In genomic region chr2:121617042-121617599, GRCh38 we compare ENCODE assay signal across 8 cellular contexts. TPM values are rescaled to one million over a fixed set of nuclear protein-coding genes. Genes with fewer than 3 reads are reported as not detected.
DNase-seq lines count a peak whose midpoint lies in the region; ATAC-seq, FAIRE-seq and TF ChIP-seq lines count a peak whose summit lies in the region.
"Had no signal": no experiment of that assay in that cellular context is flagged by ENCODE, and none has a peak within 500 bp of the region (broad histone marks: within the 10 kb centered on the region; RNA-seq: fewer than 3 reads in every experiment).

No MANE protein-coding gene starts in this region.

- H3K4me1 ChIP-seq in GM12878 (ENCODE audit: control insufficient read depth, insufficient read depth, low read length), result peaks cover 18% of the 10 kb centered on the region

- no peak overlapping the region for H2AFZ ChIP-seq in GM12878 (ENCODE audit: control insufficient read depth, low read depth, low read length)

- CTCF ChIA-PET in GM12878 (lab: Yijun Ruan, JAX), result interaction anchor here (0.7 to 1.7 kb wide), 6 partner anchors 9 to 224 kb away, joined by 3 to 5 read pairs (median 4); partner anchors contain the start of gene RNU4ATAC

- RAD21 ChIA-PET in GM12878 (lab: Charles Lee; ENCODE audit: unreplicated experiment), result interaction anchor here (1.0 to 1.5 kb wide), 5 partner anchors 21 to 87 kb away, joined by 4 to 9 read pairs (median 5); partner anchors contain the start of gene RNU4ATAC

- peaks cover under 1% of the 10 kb centered on the region; the same call in 2 of the 3 replicates for H3K9me3 ChIP-seq in GM12878 (replicated peaks; ENCODE audit: control insufficient read depth, insufficient read depth, low read length)

- H3K36me3 ChIP-seq in GM12878 (ENCODE audit: control insufficient read depth in 2 of 2, insufficient read depth in 2 of 2, low read length in 1 of 2), result peaks cover 0 to 9% of the 10 kb centered on the region in 2 experiments; a peak in 3 of 4 replicates

- no peak for DNase-seq in GM12878 (ENCODE audit: low read depth, low spot score)
- peak; percentile 71 for DNase-seq in posterior vena cava (ENCODE audit: low spot score)
- no peak for DNase-seq in activated CD4-positive, alpha-beta T cell treated with anti-CD3 and anti-CD28 coated beads for 4 hours

- FAIRE-seq in GM12878 (lab: Jason Lieb, UNC), result no peak
- FAIRE-seq: islet of Langerhans had no signal

- in situ Hi-C loops in GM12878 (cut with MboI), result no loop called here

- no peak overlapping the region; the same call in 1 of the 2 replicates for H3K9ac ChIP-seq in GM12878 (ENCODE audit: control insufficient read depth, insufficient read depth, low read length)

- no peak for TF ChIP-seq CTCF in GM12878 (IDR thresholded peaks at IDR 0.05 in 2 of 3, conservative IDR thresholded peaks at IDR 0.05 in 1 of 3; ENCODE audit: control insufficient read depth in 2 of 3, extremely low read depth in 1 of 3, insufficient read depth in 1 of 3, low read depth in 3 of 3, low read length in 3 of 3)

- TF ChIP-seq EP300 in GM12878 (IDR thresholded peaks at IDR 0.05; ENCODE audit: borderline replicate concordance in 1 of 2, control insufficient read depth in 1 of 2, low read depth in 2 of 2, low read length in 2 of 2), result no peak

- no peak for TF ChIP-seq POLR2A in GM12878 (IDR thresholded peaks at IDR 0.05; ENCODE audit: low read depth, low read length)

- no peaks in the 10 kb centered on the region for H3K27me3 ChIP-seq in GM12878 (replicated peaks in 1 of 2; ENCODE audit: control insufficient read depth in 2 of 2, insufficient read depth in 2 of 2, low read length in 1 of 2)

- SMC1A ChIA-PET in GM12878 (lab: Charles Lee; ENCODE audit: uncharacterized antibody, unreplicated experiment), result interaction anchor here (0.6 to 4.3 kb wide), 13 partner anchors 9 to 118 kb away, joined by 3 to 28 read pairs (median 5); no protein-coding TSS in a partner anchor

- no peak for TF ChIP-seq RAD21 in GM12878 (IDR thresholded peaks at IDR 0.05; ENCODE audit: insufficient read depth, low read depth, low read length)

- H3K4me2 ChIP-seq in GM12878 (ENCODE audit: control insufficient read depth, insufficient read depth), result peak overlapping the region; percentile 3

- intact Hi-C loops in GM12878 (cut with micrococcal nuclease; ENCODE audit: unreplicated experiment), result no loop called here
- intact Hi-C loops in posterior vena cava (cut with DNase I), result no loop called here

- WGBS in GM12878 (ENCODE audit: insufficient coverage, insufficient replicate concordance, low lambda C conversion rate, missing lambda C conversion rate), result 58% methylated on average over 4 of the region's 4 CpGs

- no peaks in the 10 kb centered on the region; the same call in 1 of the 2 replicates for H4K20me1 ChIP-seq in GM12878 (ENCODE audit: control insufficient read depth, insufficient read depth)

- POLR2A ChIA-PET in GM12878 (lab: Charles Lee), result interaction anchor here (0.8 to 1.0 kb wide), 4 partner anchors 16 to 86 kb away, joined by 3 to 7 read pairs (median 4); partner anchors contain the start of gene RNU4ATAC

- H3K79me2 ChIP-seq in GM12878 (ENCODE audit: control insufficient read depth, insufficient read depth, low read length), result peaks cover 57% of the 10 kb centered on the region

- no TSS peak for BruUV-seq in GM12878 (replicated peaks; lab: Mats Ljungman, UMichigan)

- peak overlapping the region; percentile 20; the same call in 1 of the 2 replicates for H3K4me3 ChIP-seq in GM12878

- ATAC-seq in GM19397 (IDR thresholded peaks at IDR 0.05; ENCODE audit: unreplicated experiment), result peak; percentile 59
- ATAC-seq in HG03354 (IDR thresholded peaks at IDR 0.05; ENCODE audit: poor library complexity, severe bottlenecking, unreplicated experiment), result peak; percentile 78
- peak; percentile 87 for ATAC-seq in GM12878
- no peak for ATAC-seq in HG03442 (IDR thresholded peaks at IDR 0.05; ENCODE audit: unreplicated experiment)
- ATAC-seq in HG03460 (IDR thresholded peaks at IDR 0.05; ENCODE audit: unreplicated experiment), result no peak

- H3K27ac ChIP-seq in GM12878 (ENCODE audit: control insufficient read depth, insufficient read depth), result peak overlapping the region; percentile 70

TF ChIP-seq in GM12878, 131 proteins besides CTCF, POLR2A, EP300 and RAD21 (continues in another document):
- TF ChIP-seq SRF (IDR thresholded peaks at IDR 0.05; ENCODE audit: low read depth in 2 of 2, low read length in 2 of 2), result no peak
- TF ChIP-seq IKZF2 (IDR thresholded peaks at IDR 0.05), result 0 out of 4 replicates have a peak, but pooled peaks of 1 of the 2 experiments have one; percentile 10
- no peak for TF ChIP-seq ZNF592 (IDR thresholded peaks at IDR 0.05)
- no peak for TF ChIP-seq SMC3 (IDR thresholded peaks at IDR 0.05; ENCODE audit: borderline replicate concordance, low read length)
- TF ChIP-seq YBX1 (IDR thresholded peaks at IDR 0.05), result no peak
- no peak for TF ChIP-seq ESRRA (IDR thresholded peaks at IDR 0.05; ENCODE audit: low read length)
- peak; percentile 26; the same call in 1 of the 2 replicates for TF ChIP-seq IKZF1 (conservative IDR thresholded peaks at IDR 0.05)
- peak; percentile 54 for TF ChIP-seq YY1 (IDR thresholded peaks at IDR 0.05; ENCODE audit: low read depth, low read length)
- TF ChIP-seq ZBTB33 (IDR thresholded peaks at IDR 0.05), result no peak
- no peak for TF ChIP-seq HDAC6 (IDR thresholded peaks at IDR 0.05; ENCODE audit: unreplicated experiment)
- no peak for TF ChIP-seq TCF7 (IDR thresholded peaks at IDR 0.05; ENCODE audit: borderline replicate concordance)
- TF ChIP-seq CREB1 (IDR thresholded peaks at IDR 0.05; ENCODE audit: low read depth), result no peak

RNA-seq across cellular contexts. Expression of gene CLASP1, which starts 32.1 kb away (rescaled TPM):
- 321 and 343 TPM in 2 replicates for total RNA-seq in GM12878 (2013; cell fraction: nucleolus; rRNA removed)
- total RNA-seq in GM12878 (2014; rRNA removed) (31.6 and 34.9 TPM in 2 replicates), GM12878 (2014; rRNA removed; fragmentation: Illumina TruSeq; extraction: Trizol) (33.1 and 36.5 TPM in 2 replicates), GM12878 (2021) (53.4 and 62.4 TPM in 2 replicates), posterior vena cava (10 to 100 TPM; 50.4 to 55.8 TPM)
- 16.2 TPM for polyA plus RNA-seq in GM12878 (2011; ENCODE audit: low read depth)
- polyA plus RNA-seq in GM12878 (2011; rRNA removed) (9.9 and 13.2 TPM in 2 replicates), GM12878 (2014; fragmentation: Illumina TruSeq; extraction: Trizol) (28.7 and 31.3 TPM in 2 replicates), GM12878 (2014; fragmentation: Nextera tagmentation; extraction: Ambion mirVana) (1 to 10 TPM; 1.4 to 4.4 TPM), GM12878 (2014; rRNA removed) (27.6 and 32.8 TPM in 2 replicates), GM12878 (2016; fragmentation: Nextera tagmentation; extraction: Ambion mirVana) (10 to 100 TPM; 33.8 to 37.2 TPM)
- 9.4 and 15.1 TPM in 2 replicates for polyA plus RNA-seq in GM12878 (2011; cell fraction: cytosol; rRNA removed)
- polyA plus RNA-seq in GM12878 (2011; cell fraction: nucleus; rRNA removed), result 47.2 and 56.6 TPM in 2 replicates
- 24.0 and 32.4 TPM in 2 replicates for polyA plus RNA-seq in GM12878 (2012)
- polyA minus RNA-seq in GM12878 (2011; rRNA and poly(A)+ RNA removed), result 63.4 and 67.7 TPM in 2 replicates
- 16.7 and 19.8 TPM in 2 replicates for polyA minus RNA-seq in GM12878 (2011; cell fraction: cytosol; rRNA and poly(A)+ RNA removed)
- polyA minus RNA-seq in GM12878 (2011; cell fraction: nucleus; rRNA and poly(A)+ RNA removed), result 120 and 193 TPM in 2 replicates

Comparison
In these comparisons a context has a peak if more than half of its experiments do, and no peak if none do; other contexts are left out.
1. ATAC-seq: peak in GM19397 (single experiment), HG03354 (single experiment) and GM12878 (single experiment); none in HG03442 (single experiment) and HG03460 (single experiment).